5 cellular contexts compared by ENCODE assay signal in genomic region chr2:5897249-5897648, GRCh38.
"Had no signal": no experiment of that assay in that cellular context is flagged by ENCODE, and none has a peak within 500 bp of the region (broad histone marks: within the 10 kb centered on the region; RNA-seq: fewer than 3 reads in every experiment).

No MANE protein-coding gene starts in this region.

- H3K27ac Mint-ChIP-seq: IgD-negative memory B cell had no signal

- H3K4me3 ChIP-seq: K562 had no signal

- H3K4me3 Mint-ChIP-seq: IgD-negative memory B cell had no signal

- H3K27ac ChIP-seq: HL-60 had no signal

- ATAC-seq: HepG2, K562 had no signal

- DNase-seq: KBM-7 had no signal

- H3K27me3 Mint-ChIP-seq: IgD-negative memory B cell had no signal

- H3K36me3 Mint-ChIP-seq: IgD-negative memory B cell had no signal
